ENCODE assay signal across 18 cellular contexts in the genomic region with DNA sequence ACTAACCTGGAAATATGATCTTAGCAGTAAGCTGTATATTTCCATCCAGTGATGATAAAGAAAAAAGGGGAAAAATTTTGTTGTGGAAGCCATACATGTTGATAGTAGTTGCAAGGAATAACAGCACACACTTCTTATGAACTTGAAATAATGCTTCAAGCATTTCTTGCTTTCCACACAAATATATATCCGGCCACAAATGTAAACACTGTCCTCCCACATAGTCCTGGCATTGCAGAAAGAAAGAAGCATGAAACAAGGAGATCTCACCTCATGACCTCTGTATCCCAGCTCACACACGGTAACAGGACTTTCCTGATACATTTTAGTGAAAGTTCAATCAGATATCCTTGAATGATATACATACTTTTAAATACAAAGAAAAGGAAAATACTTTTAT.
"Had no signal": no experiment of that assay in that cellular context is flagged by ENCODE, and none has a peak within 500 bp of the region (broad histone marks: within the 10 kb centered on the region; RNA-seq: fewer than 3 reads in every experiment).

No MANE protein-coding gene starts in this region.

- H3K4me1 ChIP-seq: left ventricle myocardium inferior, psoas muscle, suprapubic skin had no signal

- H3K9me3 ChIP-seq: left ventricle myocardium inferior, psoas muscle, spleen, suprapubic skin had no signal

- DNase-seq: activated CD4-positive, alpha-beta T cell treated with anti-CD3 and anti-CD28 coated beads for 48 hours; activated CD8-positive, alpha-beta T cell treated with anti-CD3 and anti-CD28 coated beads for 36 hours; activated effector memory CD4-positive, alpha-beta T cell treated with Interleukin-2 at 50 U/mL for 16 hours; activated T-cell treated with anti-CD3 and anti-CD28 coated beads, Interleukin-2, amount 50 U/mL, for 4 hours; amniotic stem cell; cerebellar nuclear complex; dermis blood vessel endothelial cell; hippocampal formation; left ventricle myocardium inferior; natural killer cell; nucleus accumbens; psoas muscle; spleen; trophoblast cell had no signal

- H3K4me3 ChIP-seq: left ventricle myocardium inferior, psoas muscle, spleen, suprapubic skin had no signal

- H3K27ac ChIP-seq: epithelial cell of prostate, left ventricle myocardium inferior, psoas muscle, spleen, suprapubic skin had no signal

- H3K36me3 ChIP-seq: left ventricle myocardium inferior, spleen, suprapubic skin had no signal

- ATAC-seq: activated CD8-positive, alpha-beta T cell treated with anti-CD3 and anti-CD28 coated beads for 36 hours; activated T-cell treated with anti-CD3 and anti-CD28 coated beads, Interleukin-2, amount 50 U/mL, for 4 hours; natural killer cell; psoas muscle; sciatic nerve; WTC11 had no signal
